Comparison of ENCODE assay signal across 38 cellular contexts in the genomic region with DNA sequence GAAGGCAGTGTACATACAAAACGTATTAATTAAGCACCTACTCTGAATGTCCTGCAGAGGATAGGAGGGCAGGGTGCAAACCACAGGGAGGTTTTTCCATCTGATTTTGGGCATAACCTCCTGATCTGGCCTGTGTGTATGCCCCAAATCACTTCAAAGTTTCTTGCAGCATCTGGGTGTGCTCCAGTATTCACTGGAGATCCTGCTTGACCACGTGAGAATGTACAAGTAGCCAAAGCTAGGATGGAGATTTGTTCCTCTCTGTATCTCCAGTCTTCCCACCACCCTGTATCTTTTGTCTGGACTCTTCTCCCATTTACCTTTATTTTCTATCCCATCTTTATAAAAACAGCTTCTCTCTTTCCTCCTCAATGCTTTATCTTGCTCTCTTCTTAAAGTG.
"Had no signal": no experiment of that assay in that cellular context is flagged by ENCODE, and none has a peak within 500 bp of the region (broad histone marks: within the 10 kb centered on the region; RNA-seq: fewer than 3 reads in every experiment).

No MANE protein-coding gene starts in this region.

- ATAC-seq: activated naive CD4-positive, alpha-beta T cell treated with anti-CD3 and anti-CD28 coated beads, Interleukin-2, amount 50 U/mL, for 72 hours; activated naive CD8-positive, alpha-beta T cell treated with anti-CD3 and anti-CD28 coated beads, Interleukin-2, amount 50 U/mL, for 24 hours; activated T-cell treated with anti-CD3 and anti-CD28 coated beads, Interleukin-2, amount 50 U/mL, for 4 hours; activated T-cell treated with anti-CD3 and anti-CD28 coated beads, Interleukin-2, amount 50 U/mL, for 72 hours; activated T-helper 17 cell treated with anti-CD3 and anti-CD28 coated beads, Interleukin-2, amount 50 U/mL, for 72 hours; body of pancreas had no signal

- H3K9me3 Mint-ChIP-seq: activated naive CD4-positive, alpha-beta T cell treated with anti-CD3 and anti-CD28 coated beads for 36 hours; activated naive CD8-positive, alpha-beta T cell treated with anti-CD3 and anti-CD28 coated beads for 36 hours; activated T-cell treated with anti-CD3 and anti-CD28 coated beads, Interleukin-2, amount 50 U/mL, for 4 hours had no signal

- H3K9me3 ChIP-seq: adrenal gland, ascending aorta, body of pancreas, breast epithelium had no signal

- H3K27ac Mint-ChIP-seq: activated naive CD4-positive, alpha-beta T cell treated with anti-CD3 and anti-CD28 coated beads for 36 hours; activated naive CD4-positive, alpha-beta T cell treated with anti-CD3 and anti-CD28 coated beads, Interleukin-2, amount 10 ng/mL, durations not matched to agents 7 days and 5 days; activated naive CD4-positive, alpha-beta T cell treated with anti-CD3 and anti-CD28 coated beads, Interleukin-2, amount 50 U/mL, for 24 hours; activated naive CD4-positive, alpha-beta T cell treated with anti-CD3 and anti-CD28 coated beads, Interleukin-2, amount 50 U/mL, for 72 hours; activated naive CD8-positive, alpha-beta T cell; activated naive CD8-positive, alpha-beta T cell treated with anti-CD3 and anti-CD28 coated beads for 36 hours; activated naive CD8-positive, alpha-beta T cell treated with anti-CD3 and anti-CD28 coated beads, Interleukin-2, amount 10 ng/mL, durations not matched to agents 7 days and 5 days; activated naive CD8-positive, alpha-beta T cell treated with anti-CD3 and anti-CD28 coated beads, Interleukin-2, amount 50 U/mL, for 24 hours; activated T-cell treated with anti-CD3 and anti-CD28 coated beads, Interleukin-2, amount 50 U/mL, for 24 hours; activated T-cell treated with anti-CD3 and anti-CD28 coated beads, Interleukin-2, amount 50 U/mL, for 72 hours; activated T-helper 1 cell treated with anti-CD3 and anti-CD28 coated beads, Interleukin-12 subunit alpha, Interleukin-12 subunit beta, Interleukin-2, Interleukin-4 antibody, amounts not matched to agents 30 ng/mL and 10 ng/mL and 1 ng/mL, durations not matched to agents 14 hours and 24 hours and 36 hours; activated T-helper 17 cell treated with anti-CD3 and anti-CD28 coated beads, Interleukin-2, amount 50 U/mL, for 72 hours; activated T-helper 2 cell treated with anti-CD3 and anti-CD28 coated beads, Interferon-gamma antibody, Interleukin-2, Interleukin-4, amounts not matched to agents 10 μg/mL and 5 μg/mL and 100 μg/mL, durations not matched to agents 14 hours and 24 hours and 36 hours had no signal

- H3K4me3 ChIP-seq: adrenal gland, ascending aorta, body of pancreas, breast epithelium, cardiac muscle cell had no signal

- H3K4me1 Mint-ChIP-seq: activated naive CD4-positive, alpha-beta T cell treated with anti-CD3 and anti-CD28 coated beads, Interleukin-2, amount 10 ng/mL, durations not matched to agents 7 days and 5 days; activated naive CD4-positive, alpha-beta T cell treated with anti-CD3 and anti-CD28 coated beads, Interleukin-2, amount 50 U/mL, for 24 hours; activated naive CD8-positive, alpha-beta T cell treated with anti-CD3 and anti-CD28 coated beads for 36 hours; activated naive CD8-positive, alpha-beta T cell treated with anti-CD3 and anti-CD28 coated beads, Interleukin-2, amount 10 ng/mL, durations not matched to agents 7 days and 5 days; activated naive CD8-positive, alpha-beta T cell treated with anti-CD3 and anti-CD28 coated beads, Interleukin-2, amount 50 U/mL, for 24 hours; activated T-helper 17 cell treated with anti-CD3 and anti-CD28 coated beads, Interleukin-2, amount 50 U/mL, for 72 hours; central memory CD8-positive, alpha-beta T cell had no signal

- DNase-seq: activated effector memory CD4-positive, alpha-beta T cell treated with anti-CD3 and anti-CD28 coated beads, Interleukin-2, amount 50 U/mL, for 16 hours; activated effector memory CD4-positive, alpha-beta T cell treated with Interleukin-2 at 50 U/mL for 16 hours; activated gamma-delta T cell; activated gamma-delta T cell treated with Interleukin-2 at 50 U/mL for 16 hours; activated naive CD4-positive, alpha-beta T cell; activated naive CD4-positive, alpha-beta T cell treated with anti-CD3 and anti-CD28 coated beads for 36 hours; activated naive CD4-positive, alpha-beta T cell treated with anti-CD3 and anti-CD28 coated beads, Interleukin-2, amount 10 ng/mL, durations not matched to agents 7 days and 5 days; activated naive CD4-positive, alpha-beta T cell treated with anti-CD3 and anti-CD28 coated beads, Interleukin-2, amount 50 U/mL, for 16 hours; activated naive CD4-positive, alpha-beta T cell treated with Interleukin-2 at 50 U/mL for 16 hours; activated naive CD8-positive, alpha-beta T cell treated with anti-CD3 and anti-CD28 coated beads for 36 hours; activated naive CD8-positive, alpha-beta T cell treated with anti-CD3 and anti-CD28 coated beads, Interleukin-2, amount 10 ng/mL, durations not matched to agents 7 days and 5 days; activated naive CD8-positive, alpha-beta T cell treated with anti-CD3 and anti-CD28 coated beads, Interleukin-2, amount 50 U/mL, for 24 hours; activated T-cell treated with anti-CD3 and anti-CD28 coated beads for 4 hours; activated T-cell treated with anti-CD3 and anti-CD28 coated beads, Interleukin-2, amount 50 U/mL, for 1 hour; activated T-cell treated with anti-CD3 and anti-CD28 coated beads, Interleukin-2, amount 50 U/mL, for 24 hours; activated T-cell treated with anti-CD3 and anti-CD28 coated beads, Interleukin-2, amount 50 U/mL, for 4 hours; activated T-cell treated with anti-CD3 and anti-CD28 coated beads, Interleukin-2, amount 50 U/mL, for 48 hours; activated T-cell treated with anti-CD3 and anti-CD28 coated beads, Interleukin-2, amount 50 U/mL, for 72 hours; adrenal gland; amniotic stem cell; amygdala; anterior cingulate cortex; body of pancreas; brain microvascular endothelial cell; caudate nucleus; central memory CD4-positive, alpha-beta T cell; cerebellar nuclear complex had no signal

- H3K27ac ChIP-seq: ascending aorta, body of pancreas, brain microvascular endothelial cell, breast epithelium, cardiac muscle cell had no signal

- H3K4me1 ChIP-seq: body of pancreas, breast epithelium had no signal

- H3K27me3 ChIP-seq: adrenal gland, ascending aorta, body of pancreas, brain microvascular endothelial cell, breast epithelium, cardiac muscle cell had no signal

- H3K4me3 Mint-ChIP-seq: activated naive CD4-positive, alpha-beta T cell treated with anti-CD3 and anti-CD28 coated beads for 36 hours; activated naive CD4-positive, alpha-beta T cell treated with anti-CD3 and anti-CD28 coated beads, Interleukin-2, amount 10 ng/mL, durations not matched to agents 7 days and 5 days; activated naive CD4-positive, alpha-beta T cell treated with anti-CD3 and anti-CD28 coated beads, Interleukin-2, amount 50 U/mL, for 24 hours; activated naive CD8-positive, alpha-beta T cell; activated naive CD8-positive, alpha-beta T cell treated with anti-CD3 and anti-CD28 coated beads for 36 hours; activated naive CD8-positive, alpha-beta T cell treated with anti-CD3 and anti-CD28 coated beads, Interleukin-2, amount 10 ng/mL, durations not matched to agents 7 days and 5 days; activated naive CD8-positive, alpha-beta T cell treated with anti-CD3 and anti-CD28 coated beads, Interleukin-2, amount 50 U/mL, for 24 hours; activated T-cell treated with anti-CD3 and anti-CD28 coated beads, Interleukin-2, amount 50 U/mL, for 24 hours; activated T-cell treated with anti-CD3 and anti-CD28 coated beads, Interleukin-2, amount 50 U/mL, for 4 hours; activated T-cell treated with anti-CD3 and anti-CD28 coated beads, Interleukin-2, amount 50 U/mL, for 72 hours; activated T-helper 1 cell treated with anti-CD3 and anti-CD28 coated beads, Interleukin-12 subunit alpha, Interleukin-12 subunit beta, Interleukin-2, Interleukin-4 antibody, amounts not matched to agents 30 ng/mL and 10 ng/mL and 1 ng/mL, durations not matched to agents 14 hours and 24 hours and 36 hours; activated T-helper 17 cell treated with anti-CD3 and anti-CD28 coated beads, Interleukin-2, amount 50 U/mL, for 72 hours; brain; central memory CD8-positive, alpha-beta T cell had no signal

- H3K36me3 ChIP-seq: adrenal gland, ascending aorta, brain microvascular endothelial cell, breast epithelium, cardiac muscle cell had no signal

- H3K36me3 Mint-ChIP-seq: activated naive CD4-positive, alpha-beta T cell treated with anti-CD3 and anti-CD28 coated beads, Interleukin-2, amount 10 ng/mL, durations not matched to agents 7 days and 5 days; activated naive CD4-positive, alpha-beta T cell treated with anti-CD3 and anti-CD28 coated beads, Interleukin-2, amount 50 U/mL, for 24 hours; activated naive CD8-positive, alpha-beta T cell; activated naive CD8-positive, alpha-beta T cell treated with anti-CD3 and anti-CD28 coated beads for 36 hours; activated naive CD8-positive, alpha-beta T cell treated with anti-CD3 and anti-CD28 coated beads, Interleukin-2, amount 10 ng/mL, durations not matched to agents 7 days and 5 days had no signal

- H3K27me3 Mint-ChIP-seq: activated naive CD4-positive, alpha-beta T cell treated with anti-CD3 and anti-CD28 coated beads, Interleukin-2, amount 10 ng/mL, durations not matched to agents 7 days and 5 days; activated naive CD4-positive, alpha-beta T cell treated with anti-CD3 and anti-CD28 coated beads, Interleukin-2, amount 50 U/mL, for 24 hours; activated naive CD8-positive, alpha-beta T cell; activated naive CD8-positive, alpha-beta T cell treated with anti-CD3 and anti-CD28 coated beads for 36 hours; activated naive CD8-positive, alpha-beta T cell treated with anti-CD3 and anti-CD28 coated beads, Interleukin-2, amount 10 ng/mL, durations not matched to agents 7 days and 5 days; activated naive CD8-positive, alpha-beta T cell treated with anti-CD3 and anti-CD28 coated beads, Interleukin-2, amount 50 U/mL, for 24 hours; activated T-cell treated with anti-CD3 and anti-CD28 coated beads, Interleukin-2, amount 50 U/mL, for 24 hours; activated T-helper 17 cell treated with anti-CD3 and anti-CD28 coated beads, Interleukin-2, amount 50 U/mL, for 72 hours; brain; central memory CD8-positive, alpha-beta T cell had no signal
